Comparison of ENCODE assay signal across 34 cellular contexts in genomic region chr17:7427549-7427948, GRCh38. TPM values are rescaled to one million over a fixed set of nuclear protein-coding genes. Genes with fewer than 3 reads are reported as not detected.
"Had no signal": no experiment of that assay in that cellular context is flagged by ENCODE, and none has a peak within 500 bp of the region (broad histone marks: within the 10 kb centered on the region; RNA-seq: fewer than 3 reads in every experiment).

No MANE protein-coding gene starts in this region.

- H3K27me3 Mint-ChIP-seq: naive thymus-derived CD8-positive, alpha-beta T cell; stimulated activated naive CD8-positive, alpha-beta T cell treated with anti-CD3 and anti-CD28 coated beads, Interleukin-15, Interleukin-2, amounts not matched to agents 100 ng/mL and 50 ng/mL, for 24 hours; type B pancreatic cell had no signal

- H3K27ac ChIP-seq: heart left ventricle, left lung, lower lobe of right lung, parathyroid adenoma, prostate gland, sigmoid colon, spleen, tibial nerve, uterus had no signal

- H3K36me3 Mint-ChIP-seq: immature natural killer cell; naive thymus-derived CD8-positive, alpha-beta T cell; stimulated activated effector memory CD8-positive, alpha-beta T cell treated with anti-CD3 and anti-CD28 coated beads, Interleukin-12 subunit alpha, Interleukin-12 subunit beta, amount 100 ng/mL, for 72 hours; type B pancreatic cell had no signal

- H3K4me3 Mint-ChIP-seq: immature natural killer cell; naive thymus-derived CD8-positive, alpha-beta T cell; nephron; neural crest cell; stimulated activated effector memory CD8-positive, alpha-beta T cell treated with anti-CD3 and anti-CD28 coated beads, Interleukin-12 subunit alpha, Interleukin-12 subunit beta, amount 100 ng/mL, for 72 hours; stimulated activated naive CD8-positive, alpha-beta T cell treated with anti-CD3 and anti-CD28 coated beads, Interleukin-15, Interleukin-2, amounts not matched to agents 100 ng/mL and 50 ng/mL, for 24 hours; type B pancreatic cell had no signal

- FAIRE-seq: islet of Langerhans, kidney, small intestine had no signal

- H3K27me3 ChIP-seq: heart left ventricle, left lung, sigmoid colon, spleen, tibial nerve, uterus had no signal

- H3K9me3 ChIP-seq: heart left ventricle, left lung, lower lobe of right lung, prostate gland, sigmoid colon, spleen, tibial nerve, uterus had no signal

- DNase-seq: hypothalamus; immature natural killer cell; kidney; left colon; lower lobe of right lung; mammary epithelial cell; mesenchymal stem cell; naive thymus-derived CD8-positive, alpha-beta T cell; retina; sigmoid colon; small intestine; spleen; stimulated activated CD4-positive, alpha-beta T cell treated with anti-CD3 and anti-CD28 coated beads, Interleukin-4, amount 100 ng/mL, for 24 hours; stimulated activated naive CD4-positive, alpha-beta T cell; substantia nigra; uterus had no signal

- H3K9me3 Mint-ChIP-seq: immature natural killer cell; naive thymus-derived CD8-positive, alpha-beta T cell; nephron; stimulated activated effector memory CD8-positive, alpha-beta T cell treated with anti-CD3 and anti-CD28 coated beads, Interleukin-12 subunit alpha, Interleukin-12 subunit beta, amount 100 ng/mL, for 72 hours; stimulated activated naive CD8-positive, alpha-beta T cell treated with anti-CD3 and anti-CD28 coated beads, Interleukin-15, Interleukin-2, amounts not matched to agents 100 ng/mL and 50 ng/mL, for 24 hours; type B pancreatic cell had no signal

- H3K79me2 ChIP-seq: parathyroid adenoma had no signal

- ATAC-seq: left colon; left lung; naive thymus-derived CD8-positive, alpha-beta T cell; right cardiac atrium; stimulated activated effector memory CD8-positive, alpha-beta T cell treated with anti-CD3 and anti-CD28 coated beads, Interleukin-12 subunit alpha, Interleukin-12 subunit beta, amount 100 ng/mL, for 72 hours had no signal

- H3K9ac ChIP-seq: parathyroid adenoma had no signal

- H3K4me1 Mint-ChIP-seq: immature natural killer cell; stimulated activated effector memory CD8-positive, alpha-beta T cell treated with anti-CD3 and anti-CD28 coated beads, Interleukin-12 subunit alpha, Interleukin-12 subunit beta, amount 100 ng/mL, for 72 hours had no signal

- H3K4me1 ChIP-seq: heart left ventricle, left lung, lower lobe of right lung, parathyroid adenoma, prostate gland, sigmoid colon, spleen, tibial nerve, uterus had no signal

- H3K27ac Mint-ChIP-seq: immature natural killer cell; nephron; stimulated activated effector memory CD8-positive, alpha-beta T cell treated with anti-CD3 and anti-CD28 coated beads, Interleukin-12 subunit alpha, Interleukin-12 subunit beta, amount 100 ng/mL, for 72 hours; stimulated activated naive CD8-positive, alpha-beta T cell treated with anti-CD3 and anti-CD28 coated beads, Interleukin-15, Interleukin-2, amounts not matched to agents 100 ng/mL and 50 ng/mL, for 24 hours; type B pancreatic cell had no signal

- H3K4me3 ChIP-seq: heart left ventricle, left lung, lower lobe of right lung, prostate gland, sigmoid colon, spleen, tibial nerve, uterus had no signal

- H2AFZ ChIP-seq: parathyroid adenoma had no signal

- H3K36me3 ChIP-seq: heart left ventricle, left lung, lower lobe of right lung, prostate gland, sigmoid colon, spleen, tibial nerve, uterus had no signal

RNA-seq across cellular contexts. Expression of gene SPEM3, which starts 1.1 kb away (rescaled TPM):
- total RNA-seq: heart left ventricle; kidney; left colon; left lung; liver; lower lobe of right lung; mammary epithelial cell; mucosa of gallbladder; naive thymus-derived CD8-positive, alpha-beta T cell; neural crest cell; osteocyte; right cardiac atrium; sigmoid colon; spleen; temporal lobe; tibial nerve; ureter; uterus had no signal
- polyA plus RNA-seq: heart left ventricle; immature natural killer cell; liver; mammary epithelial cell; naive thymus-derived CD8-positive, alpha-beta T cell; right cardiac atrium; sigmoid colon; small intestine; spleen; thymus had no signal

RNA-seq across cellular contexts. Expression of gene SPEM2, which starts 2.1 kb away (rescaled TPM):
- total RNA-seq: heart left ventricle; kidney; left colon; left lung; liver; lower lobe of right lung; mammary epithelial cell; mucosa of gallbladder; naive thymus-derived CD8-positive, alpha-beta T cell; neural crest cell; osteocyte; right cardiac atrium; sigmoid colon; spleen; temporal lobe; tibial nerve; ureter; uterus had no signal
- polyA plus RNA-seq: heart left ventricle; immature natural killer cell; liver; mammary epithelial cell; naive thymus-derived CD8-positive, alpha-beta T cell; right cardiac atrium; sigmoid colon; small intestine; spleen had no signal

RNA-seq across cellular contexts. Expression of gene SPEM1, which starts 7.4 kb away (rescaled TPM):
- total RNA-seq: heart left ventricle; kidney; left colon; left lung; liver; lower lobe of right lung; mammary epithelial cell; mucosa of gallbladder; naive thymus-derived CD8-positive, alpha-beta T cell; osteocyte; right cardiac atrium; sigmoid colon; spleen; temporal lobe; tibial nerve; ureter; uterus had no signal
- polyA plus RNA-seq: heart left ventricle; immature natural killer cell; liver; mammary epithelial cell; naive thymus-derived CD8-positive, alpha-beta T cell; right cardiac atrium; sigmoid colon; small intestine; spleen; thymus had no signal

RNA-seq across cellular contexts. Expression of gene FGF11, which starts 11.8 kb away (rescaled TPM):
- polyA plus RNA-seq: immature natural killer cell had no signal
